In the genomic region with DNA sequence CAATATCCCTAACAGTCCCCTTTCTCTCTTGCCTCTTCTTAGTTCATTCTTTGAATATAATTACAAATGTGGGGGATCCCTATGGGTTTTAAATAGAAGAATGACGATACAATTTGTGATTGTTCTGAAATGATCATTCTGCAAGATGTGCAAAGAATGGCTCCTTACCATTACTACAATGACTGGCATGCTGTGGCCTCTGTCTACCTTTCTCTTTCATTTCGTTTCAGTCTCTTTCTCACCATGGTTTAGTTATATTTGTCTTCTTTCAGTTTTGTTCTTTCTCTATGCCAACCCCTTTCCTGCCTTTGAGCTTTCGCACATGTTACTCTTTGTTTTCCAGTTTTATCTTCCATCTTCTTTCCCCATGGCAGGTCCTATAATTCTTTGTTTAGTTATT, we compare ENCODE assay signal across 11 cellular contexts.
A peak's percentile ranks its signal among the peaks of the same experiment; 100 is the strongest.
DNase-seq lines count a peak whose midpoint lies in the region; ATAC-seq lines count a peak whose summit lies in the region.
"Had no signal": no experiment of that assay in that cellular context is flagged by ENCODE, and none has a peak within 500 bp of the region (broad histone marks: within the 10 kb centered on the region; RNA-seq: fewer than 3 reads in every experiment).

No MANE protein-coding gene starts in this region.

- DNase-seq in foreskin melanocyte (no peak), HPDE6-E6E7 (ENCODE audit: extremely low spot score) (no peak), cerebellar nuclear complex (lab: John Stamatoyannopoulos, UW) (no peak)
- DNase-seq: adrenal gland; effector CD4-positive, alpha-beta T cell; Karpas-422; NCI-H524 treated with DMSO at 0.1 percent for 48 hours had no signal

- ATAC-seq in GM18868 (IDR thresholded peaks at IDR 0.05; ENCODE audit: unreplicated experiment) = peak; percentile 100
- peak; percentile 97 for ATAC-seq in GM19468 (IDR thresholded peaks at IDR 0.05; ENCODE audit: extremely low read depth, unreplicated experiment)
- ATAC-seq in HG02938 (IDR thresholded peaks at IDR 0.05; ENCODE audit: unreplicated experiment) = peak; percentile 100
- ATAC-seq in HG03571 (IDR thresholded peaks at IDR 0.05; ENCODE audit: unreplicated experiment) = peak; percentile 99
